ENCODE assay signal across 1 cellular context in genomic region chr1:36321119-36321951, GRCh38.
A peak's percentile ranks its signal among the peaks of the same experiment; 100 is the strongest.
TF ChIP-seq lines count a peak whose summit lies in the region.

No MANE protein-coding gene starts in this region.

TF ChIP-seq in K562, 482 proteins besides CTCF, POLR2A, EP300 and RAD21 (continued from another document and continues in another):
- TF ChIP-seq, protein P1, sequence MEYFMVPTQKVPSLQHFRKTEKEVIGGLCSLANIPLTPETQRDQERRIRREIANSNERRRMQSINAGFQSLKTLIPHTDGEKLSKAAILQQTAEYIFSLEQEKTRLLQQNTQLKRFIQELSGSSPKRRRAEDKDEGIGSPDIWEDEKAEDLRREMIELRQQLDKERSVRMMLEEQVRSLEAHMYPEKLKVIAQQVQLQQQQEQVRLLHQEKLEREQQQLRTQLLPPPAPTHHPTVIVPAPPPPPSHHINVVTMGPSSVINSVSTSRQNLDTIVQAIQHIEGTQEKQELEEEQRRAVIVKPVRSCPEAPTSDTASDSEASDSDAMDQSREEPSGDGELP (CRISPR knock-in tag; IDR thresholded peaks at IDR 0.05; ENCODE audit: borderline replicate concordance): peak; percentile 99
- TF ChIP-seq PURB (CRISPR knock-in tag; IDR thresholded peaks at IDR 0.05; ENCODE audit: low read depth) (no peak), BCOR (IDR thresholded peaks at IDR 0.05) (peak; percentile 51), ERF (CRISPR knock-in tag; IDR thresholded peaks at IDR 0.05) (0 out of 2 replicates have a peak, but pooled peaks have one; percentile 19), ZNF707 (CRISPR knock-in tag; conservative IDR thresholded peaks at IDR 0.05) (no peak), ZNF174 (CRISPR knock-in tag; IDR thresholded peaks at IDR 0.05) (no peak), NFE2 (IDR thresholded peaks at IDR 0.05; ENCODE audit: low read depth) (no peak), SRSF1 (IDR thresholded peaks at IDR 0.05; ENCODE audit: low read depth, low read length) (no peak), ZNF398 (CRISPR knock-in tag; IDR thresholded peaks at IDR 0.05) (no peak), CBFA2T2 (conservative IDR thresholded peaks at IDR 0.05) (peak; percentile 74), CHD1 (IDR thresholded peaks at IDR 0.05; ENCODE audit: low read length) (peak; percentile 68), ELF1 (tag; IDR thresholded peaks at IDR 0.05) (no peak), CREM (IDR thresholded peaks at IDR 0.05; ENCODE audit: low read depth) (peak; percentile 70), FOXA3 (CRISPR knock-in tag; conservative IDR thresholded peaks at IDR 0.05 in 1 of 2, IDR thresholded peaks at IDR 0.05 in 1 of 2) (peak in 1 of 2 experiments; percentile 86; a peak in 2 of 4 replicates), MBD2 (IDR thresholded peaks at IDR 0.05; ENCODE audit: borderline replicate concordance, low read depth) (0 out of 2 replicates have a peak, but pooled peaks have one; percentile 61), HIVEP1 (CRISPR knock-in tag; IDR thresholded peaks at IDR 0.05) (no peak), KLF1 (tag; IDR thresholded peaks at IDR 0.05) (peak; percentile 89), PATZ1 (CRISPR knock-in tag; IDR thresholded peaks at IDR 0.05; ENCODE audit: borderline replicate concordance) (0 out of 2 replicates have a peak, but pooled peaks have one; percentile 29), MAFF (IDR thresholded peaks at IDR 0.05; ENCODE audit: low read length) (no peak), CCNT2 (IDR thresholded peaks at IDR 0.05; ENCODE audit: borderline replicate concordance, extremely low read depth, insufficient read length, low read depth, low read length) (peak; percentile 72), KLF10 (CRISPR knock-in tag; IDR thresholded peaks at IDR 0.05) (no peak), ARNT (IDR thresholded peaks at IDR 0.05) (peak in 1 of 2 experiments; percentile 63; a peak in 1 of 4 replicates), CBX8 (IDR thresholded peaks at IDR 0.05; ENCODE audit: borderline replicate concordance, extremely low read depth, low read depth, low read length, poor library complexity, severe bottlenecking) (no peak), ESRRA (IDR thresholded peaks at IDR 0.05; ENCODE audit: borderline replicate concordance, low read depth) (peak; percentile 72; the same call in 1 of the 2 replicates), ZNF699 (CRISPR knock-in tag; IDR thresholded peaks at IDR 0.05; ENCODE audit: insufficient replicate concordance) (no peak), PREB (CRISPR knock-in tag; IDR thresholded peaks at IDR 0.05) (no peak), TAF1 (IDR thresholded peaks at IDR 0.05; ENCODE audit: control insufficient read depth, extremely low read depth, insufficient read depth, low read length, severe bottlenecking) (peak; percentile 70), IFI16 (CRISPR knock-in tag; IDR thresholded peaks at IDR 0.05) (no peak), DNMT1 (IDR thresholded peaks at IDR 0.05) (no peak), TOE1 (IDR thresholded peaks at IDR 0.05; ENCODE audit: borderline replicate concordance) (peak; percentile 58; the same call in 1 of the 2 replicates), TOE1 (CRISPR knock-in tag; IDR thresholded peaks at IDR 0.05; ENCODE audit: borderline replicate concordance, low read depth) (no peak), HDAC3 (IDR thresholded peaks at IDR 0.05; ENCODE audit: borderline replicate concordance, partially characterized antibody) (no peak), CHCHD3 (CRISPR knock-in tag; IDR thresholded peaks at IDR 0.05) (no peak), ZNF23 (CRISPR knock-in tag; IDR thresholded peaks at IDR 0.05) (no peak), SETDB1 (IDR thresholded peaks at IDR 0.05; ENCODE audit: low read length) (peak; percentile 37), ZNF644 (tag; IDR thresholded peaks at IDR 0.05; ENCODE audit: low read depth) (0 out of 2 replicates have a peak, but pooled peaks have one; percentile 70), MXD1 (CRISPR knock-in tag; IDR thresholded peaks at IDR 0.05; ENCODE audit: borderline replicate concordance, poor library complexity, severe bottlenecking) (no peak), ETV1 (tag; conservative IDR thresholded peaks at IDR 0.05; ENCODE audit: low read depth) (peak; percentile 94), BHLHE40 (IDR thresholded peaks at IDR 0.05; ENCODE audit: low read length) (no peak; the same call in 1 of the 2 replicates), TAF7 (tag; IDR thresholded peaks at IDR 0.05) (no peak), ZNF232 (CRISPR knock-in tag; IDR thresholded peaks at IDR 0.05) (0 out of 2 replicates have a peak, but pooled peaks have one; percentile 77), CHD4 (IDR thresholded peaks at IDR 0.05; ENCODE audit: insufficient read depth, insufficient replicate concordance, low read depth, low read length, poor library complexity, severe bottlenecking) (no peak)
- TF ChIP-seq, protein P2, sequence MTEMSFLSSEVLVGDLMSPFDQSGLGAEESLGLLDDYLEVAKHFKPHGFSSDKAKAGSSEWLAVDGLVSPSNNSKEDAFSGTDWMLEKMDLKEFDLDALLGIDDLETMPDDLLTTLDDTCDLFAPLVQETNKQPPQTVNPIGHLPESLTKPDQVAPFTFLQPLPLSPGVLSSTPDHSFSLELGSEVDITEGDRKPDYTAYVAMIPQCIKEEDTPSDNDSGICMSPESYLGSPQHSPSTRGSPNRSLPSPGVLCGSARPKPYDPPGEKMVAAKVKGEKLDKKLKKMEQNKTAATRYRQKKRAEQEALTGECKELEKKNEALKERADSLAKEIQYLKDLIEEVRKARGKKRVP (CRISPR knock-in tag; IDR thresholded peaks at IDR 0.05): peak; percentile 65; the same call in 1 of the 2 replicates
- TF ChIP-seq, protein P3, sequence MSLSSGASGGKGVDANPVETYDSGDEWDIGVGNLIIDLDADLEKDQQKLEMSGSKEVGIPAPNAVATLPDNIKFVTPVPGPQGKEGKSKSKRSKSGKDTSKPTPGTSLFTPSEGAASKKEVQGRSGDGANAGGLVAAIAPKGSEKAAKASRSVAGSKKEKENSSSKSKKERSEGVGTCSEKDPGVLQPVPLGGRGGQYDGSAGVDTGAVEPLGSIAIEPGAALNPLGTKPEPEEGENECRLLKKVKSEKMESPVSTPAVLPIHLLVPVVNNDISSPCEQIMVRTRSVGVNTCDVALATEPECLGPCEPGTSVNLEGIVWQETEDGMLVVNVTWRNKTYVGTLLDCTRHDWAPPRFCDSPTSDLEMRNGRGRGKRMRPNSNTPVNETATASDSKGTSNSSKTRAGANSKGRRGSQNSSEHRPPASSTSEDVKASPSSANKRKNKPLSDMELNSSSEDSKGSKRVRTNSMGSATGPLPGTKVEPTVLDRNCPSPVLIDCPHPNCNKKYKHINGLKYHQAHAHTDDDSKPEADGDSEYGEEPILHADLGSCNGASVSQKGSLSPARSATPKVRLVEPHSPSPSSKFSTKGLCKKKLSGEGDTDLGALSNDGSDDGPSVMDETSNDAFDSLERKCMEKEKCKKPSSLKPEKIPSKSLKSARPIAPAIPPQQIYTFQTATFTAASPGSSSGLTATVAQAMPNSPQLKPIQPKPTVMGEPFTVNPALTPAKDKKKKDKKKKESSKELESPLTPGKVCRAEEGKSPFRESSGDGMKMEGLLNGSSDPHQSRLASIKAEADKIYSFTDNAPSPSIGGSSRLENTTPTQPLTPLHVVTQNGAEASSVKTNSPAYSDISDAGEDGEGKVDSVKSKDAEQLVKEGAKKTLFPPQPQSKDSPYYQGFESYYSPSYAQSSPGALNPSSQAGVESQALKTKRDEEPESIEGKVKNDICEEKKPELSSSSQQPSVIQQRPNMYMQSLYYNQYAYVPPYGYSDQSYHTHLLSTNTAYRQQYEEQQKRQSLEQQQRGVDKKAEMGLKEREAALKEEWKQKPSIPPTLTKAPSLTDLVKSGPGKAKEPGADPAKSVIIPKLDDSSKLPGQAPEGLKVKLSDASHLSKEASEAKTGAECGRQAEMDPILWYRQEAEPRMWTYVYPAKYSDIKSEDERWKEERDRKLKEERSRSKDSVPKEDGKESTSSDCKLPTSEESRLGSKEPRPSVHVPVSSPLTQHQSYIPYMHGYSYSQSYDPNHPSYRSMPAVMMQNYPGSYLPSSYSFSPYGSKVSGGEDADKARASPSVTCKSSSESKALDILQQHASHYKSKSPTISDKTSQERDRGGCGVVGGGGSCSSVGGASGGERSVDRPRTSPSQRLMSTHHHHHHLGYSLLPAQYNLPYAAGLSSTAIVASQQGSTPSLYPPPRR (CRISPR knock-in tag; IDR thresholded peaks at IDR 0.05; ENCODE audit: borderline replicate concordance): no peak
- TF ChIP-seq, protein P4, sequence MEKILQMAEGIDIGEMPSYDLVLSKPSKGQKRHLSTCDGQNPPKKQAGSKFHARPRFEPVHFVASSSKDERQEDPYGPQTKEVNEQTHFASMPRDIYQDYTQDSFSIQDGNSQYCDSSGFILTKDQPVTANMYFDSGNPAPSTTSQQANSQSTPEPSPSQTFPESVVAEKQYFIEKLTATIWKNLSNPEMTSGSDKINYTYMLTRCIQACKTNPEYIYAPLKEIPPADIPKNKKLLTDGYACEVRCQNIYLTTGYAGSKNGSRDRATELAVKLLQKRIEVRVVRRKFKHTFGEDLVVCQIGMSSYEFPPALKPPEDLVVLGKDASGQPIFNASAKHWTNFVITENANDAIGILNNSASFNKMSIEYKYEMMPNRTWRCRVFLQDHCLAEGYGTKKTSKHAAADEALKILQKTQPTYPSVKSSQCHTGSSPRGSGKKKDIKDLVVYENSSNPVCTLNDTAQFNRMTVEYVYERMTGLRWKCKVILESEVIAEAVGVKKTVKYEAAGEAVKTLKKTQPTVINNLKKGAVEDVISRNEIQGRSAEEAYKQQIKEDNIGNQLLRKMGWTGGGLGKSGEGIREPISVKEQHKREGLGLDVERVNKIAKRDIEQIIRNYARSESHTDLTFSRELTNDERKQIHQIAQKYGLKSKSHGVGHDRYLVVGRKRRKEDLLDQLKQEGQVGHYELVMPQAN (IDR thresholded peaks at IDR 0.05; ENCODE audit: borderline replicate concordance): 0 out of 2 replicates have a peak, but pooled peaks have one; percentile 45
- TF ChIP-seq, protein P5, sequence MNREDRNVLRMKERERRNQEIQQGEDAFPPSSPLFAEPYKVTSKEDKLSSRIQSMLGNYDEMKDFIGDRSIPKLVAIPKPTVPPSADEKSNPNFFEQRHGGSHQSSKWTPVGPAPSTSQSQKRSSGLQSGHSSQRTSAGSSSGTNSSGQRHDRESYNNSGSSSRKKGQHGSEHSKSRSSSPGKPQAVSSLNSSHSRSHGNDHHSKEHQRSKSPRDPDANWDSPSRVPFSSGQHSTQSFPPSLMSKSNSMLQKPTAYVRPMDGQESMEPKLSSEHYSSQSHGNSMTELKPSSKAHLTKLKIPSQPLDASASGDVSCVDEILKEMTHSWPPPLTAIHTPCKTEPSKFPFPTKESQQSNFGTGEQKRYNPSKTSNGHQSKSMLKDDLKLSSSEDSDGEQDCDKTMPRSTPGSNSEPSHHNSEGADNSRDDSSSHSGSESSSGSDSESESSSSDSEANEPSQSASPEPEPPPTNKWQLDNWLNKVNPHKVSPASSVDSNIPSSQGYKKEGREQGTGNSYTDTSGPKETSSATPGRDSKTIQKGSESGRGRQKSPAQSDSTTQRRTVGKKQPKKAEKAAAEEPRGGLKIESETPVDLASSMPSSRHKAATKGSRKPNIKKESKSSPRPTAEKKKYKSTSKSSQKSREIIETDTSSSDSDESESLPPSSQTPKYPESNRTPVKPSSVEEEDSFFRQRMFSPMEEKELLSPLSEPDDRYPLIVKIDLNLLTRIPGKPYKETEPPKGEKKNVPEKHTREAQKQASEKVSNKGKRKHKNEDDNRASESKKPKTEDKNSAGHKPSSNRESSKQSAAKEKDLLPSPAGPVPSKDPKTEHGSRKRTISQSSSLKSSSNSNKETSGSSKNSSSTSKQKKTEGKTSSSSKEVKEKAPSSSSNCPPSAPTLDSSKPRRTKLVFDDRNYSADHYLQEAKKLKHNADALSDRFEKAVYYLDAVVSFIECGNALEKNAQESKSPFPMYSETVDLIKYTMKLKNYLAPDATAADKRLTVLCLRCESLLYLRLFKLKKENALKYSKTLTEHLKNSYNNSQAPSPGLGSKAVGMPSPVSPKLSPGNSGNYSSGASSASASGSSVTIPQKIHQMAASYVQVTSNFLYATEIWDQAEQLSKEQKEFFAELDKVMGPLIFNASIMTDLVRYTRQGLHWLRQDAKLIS (CRISPR knock-in tag; IDR thresholded peaks at IDR 0.05): peak; percentile 89; the same call in 1 of the 2 replicates
